In the genomic region with DNA sequence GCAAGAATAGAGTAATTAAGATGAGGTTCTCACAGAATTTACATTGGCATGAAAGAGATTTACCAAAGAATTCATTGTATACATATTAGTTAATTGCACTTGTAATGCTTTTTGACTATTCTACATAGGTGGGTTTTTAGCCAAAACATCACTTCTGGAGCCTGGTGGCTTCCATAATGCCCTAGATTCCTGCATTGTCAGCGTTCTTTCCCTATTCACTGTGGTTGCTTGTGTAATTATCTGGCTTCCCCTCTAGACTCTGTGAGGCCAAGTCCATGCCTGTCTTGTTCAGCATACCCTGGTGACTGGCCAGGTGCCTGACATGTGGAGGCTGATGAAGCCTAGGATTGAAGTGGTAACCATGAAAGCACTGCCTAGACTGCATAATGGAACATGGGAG, we compare ENCODE assay signal across 2 cellular contexts.
TF ChIP-seq lines count a peak whose summit lies in the region.

No MANE protein-coding gene starts in this region.

TF ChIP-seq in A549, 52 proteins besides CTCF, POLR2A, EP300 and RAD21:
- peak; percentile 68 for TF ChIP-seq MAFK (IDR thresholded peaks at IDR 0.05; ENCODE audit: partially characterized antibody)
- no peak for TF ChIP-seq CHD4 (IDR thresholded peaks at IDR 0.05; ENCODE audit: borderline replicate concordance)
TF ChIP-seq in A549: peak in this region for 1.

TF ChIP-seq in K562, 482 proteins besides CTCF, POLR2A, EP300 and RAD21:
- no peak for TF ChIP-seq NCOR1 (IDR thresholded peaks at IDR 0.05)
- peak; percentile 34; the same call in 1 of the 2 replicates for TF ChIP-seq ZNF316 (IDR thresholded peaks at IDR 0.05)
